In the genomic region with DNA sequence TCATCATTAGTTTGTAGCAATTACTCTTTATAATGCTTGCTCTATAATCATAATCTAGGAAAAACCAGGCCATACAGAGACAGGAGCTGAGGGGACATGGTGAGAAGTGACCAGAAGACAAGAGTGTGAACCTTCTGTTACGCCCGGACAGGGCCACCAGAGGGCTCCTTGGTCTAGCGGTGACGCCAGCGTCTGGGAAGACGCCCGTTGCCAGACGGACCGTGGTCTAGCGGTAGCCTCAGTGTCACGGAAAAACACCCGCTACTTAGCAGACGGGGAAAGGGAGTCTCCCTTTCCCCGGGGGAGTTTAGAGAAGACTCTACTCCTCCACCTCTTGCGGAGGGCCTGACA, we compare ENCODE assay signal across 8 cellular contexts. TPM values are rescaled to one million over a fixed set of nuclear protein-coding genes. Genes with fewer than 3 reads are reported as not detected.
A peak's percentile ranks its signal among the peaks of the same experiment; 100 is the strongest.
DNase-seq lines count a peak whose midpoint lies in the region; ATAC-seq and TF ChIP-seq lines count a peak whose summit lies in the region.
"Not testable (repeated sequence)": the region's sequence is repeated elsewhere in the genome, so short reads cannot be mapped to it uniquely, and the experiment has no call there.

No MANE protein-coding gene starts in this region.

- H3K27ac ChIP-seq in esophagus squamous epithelium: peak overlapping the region in 1 of 4 donors; percentile 21
- not testable (repeated sequence) for H3K27ac ChIP-seq in lung (ENCODE audit: low read depth in 1 of 2, low read length in 1 of 2)

- H3K36me3 ChIP-seq in esophagus squamous epithelium; lung (ENCODE audit: control insufficient read depth in 2 of 2, insufficient read depth in 2 of 2, low read length in 2 of 2): not testable (repeated sequence)

- not testable (repeated sequence) for H3K4me3 ChIP-seq in esophagus squamous epithelium, lung

- WGBS in esophagus squamous epithelium, 2 donors: 0 to 2% methylated on average over 13 to 14 of the region's 15 CpGs
- whole genome bisulfite sequencing in lung, 2 donors: 6 to 12% methylated on average over 13 to 15 of the region's 15 CpGs

- intact Hi-C loops in esophagus squamous epithelium (cut with DNase I): loop anchor here (10.0 kb wide), 1 partner anchor 141 kb away; no protein-coding TSS in a partner anchor

- not testable (repeated sequence) for TF ChIP-seq POLR2A in esophagus squamous epithelium (IDR thresholded peaks at IDR 0.05)

- H3K4me1 ChIP-seq in esophagus squamous epithelium: peaks cover 10 to 37% (median 25%) of the 10 kb centered on the region in 3 donors
- H3K4me1 ChIP-seq in lung (ENCODE audit: control insufficient read depth in 2 of 2, insufficient read depth in 2 of 2, low read length in 2 of 2): peaks cover 0 to 14% of the 10 kb centered on the region in 2 donors

- not testable (repeated sequence) for H3K27me3 ChIP-seq in esophagus squamous epithelium; lung (ENCODE audit: control insufficient read depth, insufficient read depth)

- not testable (repeated sequence) for H3K9me3 ChIP-seq in esophagus squamous epithelium; lung (ENCODE audit: control insufficient read depth in 2 of 2, insufficient read depth in 1 of 2, low read length in 1 of 2)

- peak; percentile 56 for TF ChIP-seq CTCF in GM13977 (IDR thresholded peaks at IDR 0.05; ENCODE audit: extremely low read depth, insufficient read depth, missing control alignments)
- TF ChIP-seq CTCF in esophagus squamous epithelium (IDR thresholded peaks at IDR 0.05): peak in 5 of 6 experiments; percentile 44 to 58 (median 54)
- peak; percentile 38 for TF ChIP-seq CTCF in lung (IDR thresholded peaks at IDR 0.05; ENCODE audit: control extremely low read depth, extremely low read depth)

- in situ Hi-C loops in GM13977 (cut with MboI; ENCODE audit: low pct_unique_long_range_greater_than_20kb, low sequenced_read_pairs, unreplicated experiment): not testable (repeated sequence)

- ATAC-seq in lung (ENCODE audit: insufficient read depth, low FRiP score): not testable (repeated sequence)

- DNase-seq in Ammon's horn (ENCODE audit: low spot score) (peak; percentile 66), NCI-H1417 (lab: John Stamatoyannopoulos, UW) (peak; percentile 26 to 79 (median 71)), SHP77 treated with DMSO at 0.1 percent for 48 hours (lab: John Stamatoyannopoulos, UW) (peak; percentile 49), lung (ENCODE audit: low spot score) (peak; percentile 60)
- not testable (repeated sequence) for DNase-seq in GM13977 (ENCODE audit: low spot score); esophagus squamous epithelium (lab: John Stamatoyannopoulos, UW)
- peak; percentile 75 for DNase-seq in activated effector memory CD4-positive, alpha-beta T cell treated with anti-CD3 and anti-CD28 coated beads, Interleukin-2, amount 50 U/mL, for 16 hours
- peak; percentile 31 for DNase-seq in stimulated activated CD4-positive, alpha-beta T cell treated with anti-CD3 and anti-CD28 coated beads, Interleukin-12 subunit alpha, Interleukin-12 subunit beta, amount 100 ng/mL, for 4 hours

RNA-seq across cellular contexts. Expression of gene TCFL5, which starts 12.0 kb away (rescaled TPM):
- total RNA-seq in esophagus squamous epithelium (1 to 10 TPM; 5.2 to 8.4 (median 7.2) TPM), lung (1 to 10 TPM; 8.2 to 8.6 TPM)
- 1 to 10 TPM; 3.8 to 3.9 TPM for polyA plus RNA-seq in lung

RNA-seq across cellular contexts. Expression of gene DIDO1, which starts 52.6 kb away (rescaled TPM):
- 10 to 100 TPM; 27.6 to 57.8 (median 36.7) TPM for total RNA-seq in esophagus squamous epithelium
- 10 to 100 TPM; 50.4 to 71.2 TPM for total RNA-seq in lung
- polyA plus RNA-seq in lung: 10 to 100 TPM; 19.6 to 21.2 TPM

RNA-seq across cellular contexts. Expression of gene COL9A3, which starts 56.8 kb away (rescaled TPM):
- total RNA-seq in esophagus squamous epithelium (1 to 10 TPM in 2 of 4 donors, not detected in 2; 2.2 to 2.3 TPM), lung (10 to 100 TPM in 1 of 2 donors, under 1 TPM in 1; 0.55 to 26.1 TPM)
- polyA plus RNA-seq in lung: 1 to 10 TPM; 3.7 to 4.2 TPM
